In genomic region chr11:118921121-118921928, GRCh38 we compare ENCODE assay signal across 9 cellular contexts. TPM values are rescaled to one million over a fixed set of nuclear protein-coding genes. Genes with fewer than 3 reads are reported as not detected.
DNase-seq lines count a peak whose midpoint lies in the region; ATAC-seq and TF ChIP-seq lines count a peak whose summit lies in the region.
"Had no signal": no experiment of that assay in that cellular context is flagged by ENCODE, and none has a peak within 500 bp of the region (broad histone marks: within the 10 kb centered on the region; RNA-seq: fewer than 3 reads in every experiment).

No MANE protein-coding gene starts in this region.

- POLR2A ChIA-PET in naive thymus-derived CD8-positive, alpha-beta T cell (lab: Charles Lee) = interaction anchor here (1.0 to 3.2 kb wide), 4 partner anchors 52 to 229 kb away, joined by 3 to 21 read pairs (median 4); no protein-coding TSS in a partner anchor

- no peaks in the 10 kb centered on the region for H3K9me2 ChIP-seq in GM23338 (ENCODE audit: insufficient read depth)

- H3K36me3 ChIP-seq in GM23338 (ENCODE audit: insufficient read depth) = no peaks in the 10 kb centered on the region

- H3K79me2 ChIP-seq in GM23338 (replicated peaks; ENCODE audit: insufficient read depth) = peaks cover 85% of the 10 kb centered on the region

- H4K20me1 ChIP-seq in GM23338 (replicated peaks; ENCODE audit: insufficient read depth) = peaks cover 16% of the 10 kb centered on the region

- no peaks in the 10 kb centered on the region for H3K9me3 ChIP-seq in T-helper 17 cell (ENCODE audit: control insufficient read depth, low read length, poor library complexity, severe bottlenecking)

- no peaks in the 10 kb centered on the region for H3K27me3 ChIP-seq in GM23338 (ENCODE audit: insufficient read depth)

- peaks cover 83% of the 10 kb centered on the region for H3K4me1 ChIP-seq in GM23338 (ENCODE audit: insufficient read depth)

- DNase-seq in GM23338 (ENCODE audit: low spot score) (peak; percentile 78), T-helper 17 cell (no peak), NCI-H2029 treated with DMSO at 0.1 percent for 48 hours (lab: John Stamatoyannopoulos, UW) (no peak), erythroblast (lab: John Stamatoyannopoulos, UW) (no peak), Ammon's horn (ENCODE audit: low spot score) (no peak)
- DNase-seq in naive thymus-derived CD8-positive, alpha-beta T cell = peak in 1 of 10 donors; percentile 64

- H3K27me3 Mint-ChIP-seq in GM23338 (ENCODE audit: insufficient read depth, low read depth, poor library complexity) (peaks cover 29% of the 10 kb centered on the region), T-helper 17 cell (no peaks in the 10 kb centered on the region)
- peaks cover 0 to 1% (median 0%) of the 10 kb centered on the region in 5 donors for H3K27me3 Mint-ChIP-seq in naive thymus-derived CD8-positive, alpha-beta T cell

- H3K27ac ChIP-seq in GM23338 (ENCODE audit: low read depth) = peak overlapping the region; percentile 88

- no peak for TF ChIP-seq CTCF in GM23338 (conservative IDR thresholded peaks at IDR 0.05; ENCODE audit: low read depth in 2 of 2)

- H3K4me1 Mint-ChIP-seq in GM23338 = peaks cover 73% of the 10 kb centered on the region
- peaks cover 59% of the 10 kb centered on the region for H3K4me1 Mint-ChIP-seq in T-helper 17 cell
- H3K4me1 Mint-ChIP-seq in naive thymus-derived CD8-positive, alpha-beta T cell = peaks cover 43 to 75% (median 61%) of the 10 kb centered on the region in 4 donors

- H3K36me3 Mint-ChIP-seq in GM23338 (ENCODE audit: low read depth) = peaks cover 6% of the 10 kb centered on the region
- peaks cover 11% of the 10 kb centered on the region for H3K36me3 Mint-ChIP-seq in T-helper 17 cell (ENCODE audit: low read depth)
- peaks cover 11 to 37% (median 27%) of the 10 kb centered on the region in 3 donors for H3K36me3 Mint-ChIP-seq in naive thymus-derived CD8-positive, alpha-beta T cell

- no peak overlapping the region for H2AFZ ChIP-seq in GM23338

- H3F3A ChIP-seq in GM23338 (replicated peaks; ENCODE audit: low read depth) = peaks cover 20% of the 10 kb centered on the region

- no peak for TF ChIP-seq POLR2A in erythroblast (IDR thresholded peaks at IDR 0.05; ENCODE audit: low read length)

- peak overlapping the region; percentile 98 for H3K4me3 ChIP-seq in GM23338

- no peaks in the 10 kb centered on the region for H3K9me3 Mint-ChIP-seq in GM23338
- peaks cover 0 to 1% (median 0%) of the 10 kb centered on the region in 9 donors for H3K9me3 Mint-ChIP-seq in naive thymus-derived CD8-positive, alpha-beta T cell

- H3K27ac Mint-ChIP-seq in GM23338 (peak overlapping the region; percentile 73), T-helper 17 cell (peak overlapping the region; percentile 98)
- peak overlapping the region; percentile 95 to 100 (median 100) for H3K27ac Mint-ChIP-seq in naive thymus-derived CD8-positive, alpha-beta T cell

- H3K4me2 ChIP-seq in GM23338 = peak overlapping the region; percentile 99

- H3K4me3 Mint-ChIP-seq in GM23338 (peak overlapping the region; percentile 64), T-helper 17 cell (peak overlapping the region; percentile 79)
- peak overlapping the region; percentile 84 to 99 (median 96) for H3K4me3 Mint-ChIP-seq in naive thymus-derived CD8-positive, alpha-beta T cell

- peak; percentile 7 for ATAC-seq in GM23338
- no peak for ATAC-seq in T-helper 17 cell
- ATAC-seq in esophagus mucosa = peak; percentile 0
- ATAC-seq in naive thymus-derived CD8-positive, alpha-beta T cell = no peak
- no peak for ATAC-seq in HG02938 (IDR thresholded peaks at IDR 0.05; ENCODE audit: unreplicated experiment)

TF ChIP-seq in GM23338, 12 proteins besides CTCF, POLR2A, EP300 and RAD21 (continues in another document):
- TF ChIP-seq CREB1 (CRISPR knock-in tag; IDR thresholded peaks at IDR 0.05; ENCODE audit: low read depth) = no peak
- TF ChIP-seq EZH2phosphoT487 (IDR thresholded peaks at IDR 0.05; ENCODE audit: unreplicated experiment) = no peak
- TF ChIP-seq, protein P1, sequence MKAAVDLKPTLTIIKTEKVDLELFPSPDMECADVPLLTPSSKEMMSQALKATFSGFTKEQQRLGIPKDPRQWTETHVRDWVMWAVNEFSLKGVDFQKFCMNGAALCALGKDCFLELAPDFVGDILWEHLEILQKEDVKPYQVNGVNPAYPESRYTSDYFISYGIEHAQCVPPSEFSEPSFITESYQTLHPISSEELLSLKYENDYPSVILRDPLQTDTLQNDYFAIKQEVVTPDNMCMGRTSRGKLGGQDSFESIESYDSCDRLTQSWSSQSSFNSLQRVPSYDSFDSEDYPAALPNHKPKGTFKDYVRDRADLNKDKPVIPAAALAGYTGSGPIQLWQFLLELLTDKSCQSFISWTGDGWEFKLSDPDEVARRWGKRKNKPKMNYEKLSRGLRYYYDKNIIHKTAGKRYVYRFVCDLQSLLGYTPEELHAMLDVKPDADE (IDR thresholded peaks at IDR 0.05) = no peak
- TF ChIP-seq ZNF114 (CRISPR knock-in tag; IDR thresholded peaks at IDR 0.05) = no peak
- no peak for TF ChIP-seq POLR2AphosphoS5 (IDR thresholded peaks at IDR 0.05; ENCODE audit: low read depth)
- TF ChIP-seq NANOG (IDR thresholded peaks at IDR 0.05; ENCODE audit: borderline replicate concordance) = no peak
- TF ChIP-seq, protein P2, sequence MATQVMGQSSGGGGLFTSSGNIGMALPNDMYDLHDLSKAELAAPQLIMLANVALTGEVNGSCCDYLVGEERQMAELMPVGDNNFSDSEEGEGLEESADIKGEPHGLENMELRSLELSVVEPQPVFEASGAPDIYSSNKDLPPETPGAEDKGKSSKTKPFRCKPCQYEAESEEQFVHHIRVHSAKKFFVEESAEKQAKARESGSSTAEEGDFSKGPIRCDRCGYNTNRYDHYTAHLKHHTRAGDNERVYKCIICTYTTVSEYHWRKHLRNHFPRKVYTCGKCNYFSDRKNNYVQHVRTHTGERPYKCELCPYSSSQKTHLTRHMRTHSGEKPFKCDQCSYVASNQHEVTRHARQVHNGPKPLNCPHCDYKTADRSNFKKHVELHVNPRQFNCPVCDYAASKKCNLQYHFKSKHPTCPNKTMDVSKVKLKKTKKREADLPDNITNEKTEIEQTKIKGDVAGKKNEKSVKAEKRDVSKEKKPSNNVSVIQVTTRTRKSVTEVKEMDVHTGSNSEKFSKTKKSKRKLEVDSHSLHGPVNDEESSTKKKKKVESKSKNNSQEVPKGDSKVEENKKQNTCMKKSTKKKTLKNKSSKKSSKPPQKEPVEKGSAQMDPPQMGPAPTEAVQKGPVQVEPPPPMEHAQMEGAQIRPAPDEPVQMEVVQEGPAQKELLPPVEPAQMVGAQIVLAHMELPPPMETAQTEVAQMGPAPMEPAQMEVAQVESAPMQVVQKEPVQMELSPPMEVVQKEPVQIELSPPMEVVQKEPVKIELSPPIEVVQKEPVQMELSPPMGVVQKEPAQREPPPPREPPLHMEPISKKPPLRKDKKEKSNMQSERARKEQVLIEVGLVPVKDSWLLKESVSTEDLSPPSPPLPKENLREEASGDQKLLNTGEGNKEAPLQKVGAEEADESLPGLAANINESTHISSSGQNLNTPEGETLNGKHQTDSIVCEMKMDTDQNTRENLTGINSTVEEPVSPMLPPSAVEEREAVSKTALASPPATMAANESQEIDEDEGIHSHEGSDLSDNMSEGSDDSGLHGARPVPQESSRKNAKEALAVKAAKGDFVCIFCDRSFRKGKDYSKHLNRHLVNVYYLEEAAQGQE (IDR thresholded peaks at IDR 0.05; ENCODE audit: unreplicated experiment) = no peak

RNA-seq across cellular contexts. Expression of gene BCL9L, which starts 4.4 kb away (rescaled TPM):
- total RNA-seq in GM23338 (2014; rRNA removed; shearing (Covaris generic)) = 24.1 and 35.1 TPM in 2 replicates
- 15.9 and 23.6 TPM in 2 replicates for polyA plus RNA-seq in GM23338 (2016; fragmentation: Nextera tagmentation; extraction: Ambion mirVana)
- total RNA-seq in T-helper 17 cell (100 to 1,000 TPM; 186 to 204 TPM), esophagus mucosa (44.6 TPM)
- 100 to 1,000 TPM; 283 TPM for total RNA-seq in naive thymus-derived CD8-positive, alpha-beta T cell
- polyA plus RNA-seq in naive thymus-derived CD8-positive, alpha-beta T cell = 1 to 10 TPM; 3.1 to 8.7 (median 4.3) TPM

RNA-seq across cellular contexts. Expression of gene UPK2, which starts 34.8 kb away (rescaled TPM):
- not detected in 2 replicates for total RNA-seq in GM23338 (2014; rRNA removed; shearing (Covaris generic))
- polyA plus RNA-seq in GM23338 (2016; fragmentation: Nextera tagmentation; extraction: Ambion mirVana) = 0.74 and 1.4 TPM in 2 replicates
- not detected for total RNA-seq in T-helper 17 cell
- 0.32 TPM for total RNA-seq in esophagus mucosa
- under 1 TPM in 1 of 2 experiments, not detected in 1; 0.52 TPM for total RNA-seq in naive thymus-derived CD8-positive, alpha-beta T cell
- under 1 TPM in 1 of 3 donors, not detected in 2; 0.22 TPM for polyA plus RNA-seq in naive thymus-derived CD8-positive, alpha-beta T cell
- total RNA-seq: T-helper 2 cell treated with Interferon-gamma antibody and Interleukin-4, amounts not matched to agents 100 ng/mL and 5 ng/mL, for 36 hours had no signal

RNA-seq across cellular contexts. Expression of gene CXCR5, which starts 37.6 kb away (rescaled TPM):
- total RNA-seq in GM23338 (2014; rRNA removed; shearing (Covaris generic)) = not detected in 2 replicates
- polyA plus RNA-seq in GM23338 (2016; fragmentation: Nextera tagmentation; extraction: Ambion mirVana) = 0.18 and 0.96 TPM in 2 replicates
- total RNA-seq in T-helper 17 cell (10 to 100 TPM; 11.1 to 15.0 TPM), esophagus mucosa (0.20 TPM)
- total RNA-seq in naive thymus-derived CD8-positive, alpha-beta T cell = 1 to 10 TPM; 3.2 to 3.5 TPM
- polyA plus RNA-seq in naive thymus-derived CD8-positive, alpha-beta T cell = under 1 TPM; 0.17 to 0.63 (median 0.29) TPM

RNA-seq across cellular contexts. Expression of gene FOXR1, which starts 50.2 kb away (rescaled TPM):
- total RNA-seq in GM23338 (2014; rRNA removed; shearing (Covaris generic)) = not detected in 2 replicates
- polyA plus RNA-seq in GM23338 (2016; fragmentation: Nextera tagmentation; extraction: Ambion mirVana) = not detected in 2 replicates
- total RNA-seq in T-helper 17 cell = not detected
- not detected for total RNA-seq in esophagus mucosa
- not detected for total RNA-seq in naive thymus-derived CD8-positive, alpha-beta T cell
- not detected for polyA plus RNA-seq in naive thymus-derived CD8-positive, alpha-beta T cell
- total RNA-seq: T-helper 2 cell treated with Interferon-gamma antibody and Interleukin-4, amounts not matched to agents 100 ng/mL and 5 ng/mL, for 36 hours had no signal

Comparison
In these comparisons a context has a peak if more than half of its experiments do, and no peak if none do; other contexts are left out.
1. ATAC-seq: peak in GM23338 (single experiment) and esophagus mucosa (single experiment); none in T-helper 17 cell (single experiment), naive thymus-derived CD8-positive, alpha-beta T cell (0 of 2) and HG02938 (single experiment).
2. Peak in every context shown above with its lines, with median percentiles within 50 percentile points of each other: H3K27ac Mint-ChIP-seq and H3K4me3 Mint-ChIP-seq.